Comparison of ENCODE assay signal across 25 cellular contexts in genomic region chr5:135602882-135603721, GRCh38. TPM values are rescaled to one million over a fixed set of nuclear protein-coding genes. Genes with fewer than 3 reads are reported as not detected.
DNase-seq lines count a peak whose midpoint lies in the region; ATAC-seq and TF ChIP-seq lines count a peak whose summit lies in the region.
"Had no signal": no experiment of that assay in that cellular context is flagged by ENCODE, and none has a peak within 500 bp of the region (broad histone marks: within the 10 kb centered on the region; RNA-seq: fewer than 3 reads in every experiment).

No MANE protein-coding gene starts in this region.

- DNase-seq in NCI-H82 (lab: John Stamatoyannopoulos, UW): peak; percentile 48
- no peak for DNase-seq in NCI-H82 treated with DMSO at 0.1 percent for 48 hours (lab: John Stamatoyannopoulos, UW; ENCODE audit: unreplicated experiment)
- DNase-seq in NCI-H1105 treated with DMSO at 0.1 percent for 48 hours (lab: John Stamatoyannopoulos, UW): peak; percentile 4
- peak; percentile 83 for DNase-seq in esophagus muscularis mucosa (ENCODE audit: extremely low spot score)
- peak; percentile 44 to 73 for DNase-seq in trophoblast cell
- no peak for DNase-seq in NCI-H2107 (lab: John Stamatoyannopoulos, UW)
- DNase-seq in effector CD4-positive, alpha-beta T cell: no peak
- no peak for DNase-seq in PC-3
- DNase-seq: activated naive CD4-positive, alpha-beta T cell treated with anti-CD3 and anti-CD28 coated beads, Interleukin-2, amount 10 ng/mL, durations not matched to agents 7 days and 5 days; activated T-cell treated with anti-CD3 and anti-CD28 coated beads, Interleukin-2, amount 50 U/mL, for 24 hours; anterior cingulate cortex; C1 segment of cervical spinal cord; mucosa of descending colon; NCI-H1092; NCI-H526 treated with DMSO at 0.1 percent for 48 hours; stimulated activated CD4-positive, alpha-beta T cell treated with anti-CD3 and anti-CD28 coated beads, Interleukin-4, amount 100 ng/mL, for 1 hour; stimulated activated naive CD8-positive, alpha-beta T cell treated with anti-CD3 and anti-CD28 coated beads, Interleukin-15, amount 100 ng/mL, for 72 hours; T-helper 17 cell had no signal

- H2BK12ac ChIP-seq in trophoblast cell (ENCODE audit: low read length): no peak overlapping the region

- H3K79me2 ChIP-seq in trophoblast cell (ENCODE audit: control insufficient read depth, insufficient read depth, low read length, poor library complexity): no peaks in the 10 kb centered on the region
- H3K79me2 ChIP-seq in PC-3 (ENCODE audit: low read length): no peaks in the 10 kb centered on the region

- TF ChIP-seq CTCF in esophagus muscularis mucosa (IDR thresholded peaks at IDR 0.05) (no peak), PC-3 (conservative IDR thresholded peaks at IDR 0.05; ENCODE audit: low read depth, low read length) (no peak)

- H3K4me2 ChIP-seq in trophoblast cell (ENCODE audit: low read length) (no peak overlapping the region), PC-3 (ENCODE audit: low read length) (no peak overlapping the region)
- H3K4me2 ChIP-seq: A549 had no signal

- H3K9ac ChIP-seq in trophoblast cell (ENCODE audit: low read length): no peak overlapping the region
- no peak overlapping the region for H3K9ac ChIP-seq in PC-3 (ENCODE audit: low read length)

- no peaks in the 10 kb centered on the region for H4K20me1 ChIP-seq in PC-3 (ENCODE audit: low read length)

- no peaks in the 10 kb centered on the region for H3F3A ChIP-seq in PC-3 (ENCODE audit: low read length, unreplicated experiment)

- TF ChIP-seq EP300 in esophagus muscularis mucosa (IDR thresholded peaks at IDR 0.05): no peak

- H3K4me3 ChIP-seq in esophagus muscularis mucosa (no peak overlapping the region), trophoblast cell (ENCODE audit: low read depth, low read length) (no peak overlapping the region), PC-3 (ENCODE audit: low read length) (no peak overlapping the region)
- H3K4me3 ChIP-seq: A549, mucosa of descending colon, prostate gland, upper lobe of left lung had no signal

- H3K23ac ChIP-seq in trophoblast cell (ENCODE audit: low read length): no peak overlapping the region

- H3K27me3 ChIP-seq in esophagus muscularis mucosa (peaks cover 0 to 5% (median 0%) of the 10 kb centered on the region in 4 donors), trophoblast cell (ENCODE audit: insufficient read depth, low read length) (no peaks in the 10 kb centered on the region), PC-3 (ENCODE audit: low read length) (peaks cover 49% of the 10 kb centered on the region)
- H3K27me3 ChIP-seq: upper lobe of left lung had no signal

- no peak overlapping the region for H4K12ac ChIP-seq in trophoblast cell (ENCODE audit: low read depth, low read length)

- intact Hi-C loops in esophagus muscularis mucosa (cut with DNase I) (no loop called here), PC-3 (cut with micrococcal nuclease) (no loop called here)

- TF ChIP-seq POLR2A in esophagus muscularis mucosa (IDR thresholded peaks at IDR 0.05; ENCODE audit: low read depth): no peak

- H3K4me1 ChIP-seq in esophagus muscularis mucosa (no peaks in the 10 kb centered on the region), trophoblast cell (ENCODE audit: control insufficient read depth in 1 of 2, insufficient read depth in 2 of 2, low read length in 2 of 2) (peaks cover 6 to 11% of the 10 kb centered on the region in 2 experiments), PC-3 (ENCODE audit: insufficient read depth, low read length) (no peaks in the 10 kb centered on the region)
- H3K4me1 ChIP-seq: A549, prostate gland, upper lobe of left lung had no signal

- POLR2A ChIA-PET in PC-3 (lab: Charles Lee; ENCODE audit: unreplicated experiment): no interaction called here

- H2BK120ac ChIP-seq in trophoblast cell (ENCODE audit: insufficient read depth, low read length, poor library complexity): no peak overlapping the region

- peaks cover 2% of the 10 kb centered on the region for H3K79me1 ChIP-seq in trophoblast cell (ENCODE audit: low read length)

- no peak overlapping the region for H2BK5ac ChIP-seq in trophoblast cell (ENCODE audit: low read depth, low read length, poor library complexity)

- no peak overlapping the region for H2AK5ac ChIP-seq in trophoblast cell (ENCODE audit: low read length)

- H4K8ac ChIP-seq in trophoblast cell (ENCODE audit: low read depth, low read length): no peak overlapping the region

- no peaks in the 10 kb centered on the region for H3K9me3 ChIP-seq in esophagus muscularis mucosa
- no peaks in the 10 kb centered on the region for H3K9me3 ChIP-seq in trophoblast cell (ENCODE audit: insufficient read depth, low read depth, low read length)
- H3K9me3 ChIP-seq in PC-3 (ENCODE audit: low read length): no peaks in the 10 kb centered on the region
- H3K9me3 ChIP-seq: A549, mucosa of descending colon, prostate gland, upper lobe of left lung had no signal

- no TSS peak for BruUV-seq in PC-3 (replicated peaks; lab: Mats Ljungman, UMichigan)

- H3K36me3 ChIP-seq in esophagus muscularis mucosa: no peaks in the 10 kb centered on the region
- no peaks in the 10 kb centered on the region for H3K36me3 ChIP-seq in trophoblast cell (ENCODE audit: control insufficient read depth in 1 of 2, insufficient read depth in 2 of 2, low read length in 2 of 2)
- no peaks in the 10 kb centered on the region for H3K36me3 ChIP-seq in PC-3 (ENCODE audit: low read depth, low read length)
- H3K36me3 ChIP-seq: prostate gland, upper lobe of left lung had no signal

- ATAC-seq in PC-3: no peak
- ATAC-seq: A549; mucosa of descending colon; stimulated activated naive CD8-positive, alpha-beta T cell treated with anti-CD3 and anti-CD28 coated beads, Interleukin-15, amount 100 ng/mL, for 72 hours; T-helper 17 cell had no signal

- WGBS in esophagus muscularis mucosa: 94% methylated on average over 4 of the region's 7 CpGs
- WGBS in trophoblast cell (ENCODE audit: extremely low coverage, insufficient coverage, insufficient read length): no CpG with 5 or more reads among the region's 7 CpGs

- H3K4ac ChIP-seq in trophoblast cell (ENCODE audit: low read depth, low read length): no peak overlapping the region

- no peaks in the 10 kb centered on the region for H3K9me2 ChIP-seq in PC-3 (replicated peaks; ENCODE audit: low read length)

- no peak overlapping the region for H3K18ac ChIP-seq in trophoblast cell (ENCODE audit: low read length)

- no peak overlapping the region for H2AFZ ChIP-seq in trophoblast cell (ENCODE audit: insufficient read depth, low read length, poor library complexity)
- no peak overlapping the region for H2AFZ ChIP-seq in PC-3 (ENCODE audit: low read length)

- CTCF ChIA-PET in PC-3 (lab: Charles Lee): interaction anchor here (0.5 kb wide), 1 partner anchor 647 kb away, joined by 5 read pairs; no protein-coding TSS in a partner anchor

- H3K27ac ChIP-seq in esophagus muscularis mucosa (replicated peaks in 1 of 4) (no peak overlapping the region), trophoblast cell (ENCODE audit: low read depth, low read length) (no peak overlapping the region), PC-3 (ENCODE audit: low read length) (no peak overlapping the region)
- H3K27ac ChIP-seq: A549, prostate gland, upper lobe of left lung, VCaP had no signal

- no peak overlapping the region for H3K14ac ChIP-seq in trophoblast cell (ENCODE audit: low read length)

- no peak overlapping the region for H4K91ac ChIP-seq in trophoblast cell (ENCODE audit: low read depth, low read length)

RNA-seq across cellular contexts. Expression of gene CXCL14, which starts 24.3 kb away (rescaled TPM):
- total RNA-seq in esophagus muscularis mucosa (1 to 10 TPM in 3 of 4 donors, under 1 TPM in 1; 0.42 to 4.0 (median 2.6) TPM), PC-3 (2014; rRNA removed) (not detected in 2 replicates)
- polyA plus RNA-seq in trophoblast cell (2013): 102 and 105 TPM in 2 replicates
- total RNA-seq: LHCN-M2, neural crest cell, SK-MEL-5, T-helper 17 cell had no signal

Comparison
In these comparisons a context has a peak if more than half of its experiments do, and no peak if none do; other contexts are left out.
1. DNase-seq: peak in NCI-H82 (single experiment), NCI-H1105 treated with DMSO at 0.1 percent for 48 hours (single experiment), esophagus muscularis mucosa (single experiment) and trophoblast cell (2 of 2); none in NCI-H82 treated with DMSO at 0.1 percent for 48 hours (single experiment), NCI-H2107 (single experiment), effector CD4-positive, alpha-beta T cell (single experiment) and PC-3 (single experiment).